ENCODE assay signal across 13 cellular contexts in the genomic region with DNA sequence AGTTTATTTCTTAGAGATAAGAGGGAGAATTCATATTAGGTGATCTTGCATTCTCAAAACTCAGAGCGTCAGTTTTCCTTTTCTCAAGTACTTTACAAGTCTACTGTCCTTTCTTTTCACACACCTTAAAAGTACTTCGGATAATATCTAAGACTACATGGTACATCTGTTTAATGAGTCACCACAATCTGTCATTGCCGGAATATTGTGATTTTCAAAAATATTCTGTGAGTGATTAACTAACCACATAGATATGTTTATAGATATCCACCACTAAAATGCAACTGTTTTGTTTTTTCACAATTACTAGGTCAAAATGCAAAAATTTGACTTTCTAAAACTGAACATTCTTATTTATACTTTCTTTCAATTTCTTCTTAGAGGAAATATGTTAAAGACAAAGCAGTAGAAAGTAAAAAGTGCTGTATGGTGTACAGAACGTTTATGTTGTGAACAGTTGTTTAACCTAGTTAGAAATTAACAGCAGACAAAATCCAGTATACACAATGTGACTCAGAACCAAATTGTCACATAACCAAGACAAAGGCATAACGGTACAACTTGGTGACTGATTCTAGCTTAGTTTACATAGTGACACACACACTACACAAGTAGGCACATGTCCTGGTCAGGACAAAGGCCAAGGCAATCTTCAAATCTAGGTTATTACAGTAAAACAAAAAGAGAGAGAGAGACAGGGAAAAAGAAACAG.
DNase-seq lines count a peak whose midpoint lies in the region; ATAC-seq and TF ChIP-seq lines count a peak whose summit lies in the region.
"Had no signal": no experiment of that assay in that cellular context is flagged by ENCODE, and none has a peak within 500 bp of the region (broad histone marks: within the 10 kb centered on the region; RNA-seq: fewer than 3 reads in every experiment).

No MANE protein-coding gene starts in this region.

- H2BK5ac ChIP-seq in mesendoderm (ENCODE audit: low read length): no peak overlapping the region

- H3K18ac ChIP-seq in mesendoderm (ENCODE audit: low read length): no peak overlapping the region

- H3K4ac ChIP-seq in mesendoderm (ENCODE audit: low read depth, low read length): no peak overlapping the region

- H4K8ac ChIP-seq in mesendoderm (ENCODE audit: low read depth, low read length): no peak overlapping the region

- TF ChIP-seq EP300 in upper lobe of left lung (IDR thresholded peaks at IDR 0.05): no peak

- H3K4me3 ChIP-seq in hepatocyte: no peak overlapping the region
- H3K4me3 ChIP-seq in mesendoderm (ENCODE audit: low read length): no peak overlapping the region
- no peak overlapping the region for H3K4me3 ChIP-seq in upper lobe of left lung
- H3K4me3 ChIP-seq: esophagus muscularis mucosa had no signal

- no peaks in the 10 kb centered on the region for H3K79me1 ChIP-seq in mesendoderm (ENCODE audit: low read length)

- no peak overlapping the region for H2AFZ ChIP-seq in hepatocyte

- H2BK120ac ChIP-seq in mesendoderm (ENCODE audit: low read depth, low read length): no peak overlapping the region

- H3K56ac ChIP-seq in mesendoderm (ENCODE audit: low read length): no peak overlapping the region

- 53% methylated on average over 5 of the region's 5 CpGs for whole genome bisulfite sequencing in hepatocyte (ENCODE audit: low lambda C conversion rate, missing lambda C conversion rate)
- whole genome bisulfite sequencing in mesendoderm (ENCODE audit: extremely low coverage, insufficient coverage, low lambda C conversion rate): no CpG with 5 or more reads among the region's 5 CpGs
- WGBS in upper lobe of left lung, 2 donors: 56 to 66% methylated on average over 5 of the region's 5 CpGs

- H3K4me2 ChIP-seq in hepatocyte (peak overlapping the region; percentile 55), mesendoderm (ENCODE audit: low read length) (no peak overlapping the region)

- peak overlapping the region; percentile 84 for H3K27ac ChIP-seq in hepatocyte
- H3K27ac ChIP-seq in mesendoderm (ENCODE audit: low read depth, low read length): no peak overlapping the region
- no peak overlapping the region for H3K27ac ChIP-seq in upper lobe of left lung
- H3K27ac ChIP-seq: esophagus muscularis mucosa had no signal

- H3K27me3 ChIP-seq in hepatocyte (no peaks in the 10 kb centered on the region), mesendoderm (ENCODE audit: insufficient read depth, low read length, poor library complexity) (no peaks in the 10 kb centered on the region), upper lobe of left lung (no peaks in the 10 kb centered on the region)
- H3K27me3 ChIP-seq: esophagus muscularis mucosa had no signal

- DNase-seq in HS-5 (ENCODE audit: low read depth) (peak; percentile 53), hepatocyte (ENCODE audit: low spot score) (peak; percentile 55), NK-92 (lab: John Stamatoyannopoulos, UW; ENCODE audit: unreplicated experiment) (no peak), mesendoderm (no peak), upper lobe of left lung (no peak), COR-L47 (lab: John Stamatoyannopoulos, UW) (no peak)
- DNase-seq: activated gamma-delta T cell; CD4-positive, CD25-positive, alpha-beta regulatory T cell; NCI-H1436 treated with DMSO at 0.1 percent for 48 hours; stimulated activated CD4-positive, alpha-beta T cell treated with anti-CD3 and anti-CD28 coated beads, Interleukin-2, amount 100 ng/mL, for 24 hours had no signal

- TF ChIP-seq CTCF in hepatocyte (IDR thresholded peaks at IDR 0.05; ENCODE audit: poor library complexity) (no peak), upper lobe of left lung (IDR thresholded peaks at IDR 0.05) (no peak)

- no peak overlapping the region for H3K9ac ChIP-seq in mesendoderm (ENCODE audit: low read length)

- no peak overlapping the region for H4K5ac ChIP-seq in mesendoderm (ENCODE audit: low read length)

- H3K9me3 ChIP-seq in hepatocyte (ENCODE audit: low read depth): peaks cover 5% of the 10 kb centered on the region
- H3K9me3 ChIP-seq in upper lobe of left lung: no peaks in the 10 kb centered on the region

- no peaks in the 10 kb centered on the region for H3K79me2 ChIP-seq in hepatocyte
- H3K79me2 ChIP-seq in mesendoderm (ENCODE audit: control insufficient read depth, insufficient read depth, low read length): no peaks in the 10 kb centered on the region

- H2BK15ac ChIP-seq in mesendoderm (replicated peaks; ENCODE audit: low read depth): no peak overlapping the region

- H3K36me3 ChIP-seq in hepatocyte (replicated peaks; ENCODE audit: insufficient read depth, low read depth) (no peaks in the 10 kb centered on the region), mesendoderm (ENCODE audit: control insufficient read depth, insufficient read depth, low read length) (no peaks in the 10 kb centered on the region), upper lobe of left lung (no peaks in the 10 kb centered on the region)
- H3K36me3 ChIP-seq: esophagus muscularis mucosa had no signal

- H2AK5ac ChIP-seq in mesendoderm (ENCODE audit: low read length): no peak overlapping the region

- H3K4me1 ChIP-seq in hepatocyte (ENCODE audit: insufficient read depth) (peaks cover 3% of the 10 kb centered on the region), mesendoderm (ENCODE audit: control insufficient read depth, low read depth, low read length) (no peaks in the 10 kb centered on the region), upper lobe of left lung (no peaks in the 10 kb centered on the region)
- H3K4me1 ChIP-seq: esophagus muscularis mucosa had no signal

- ATAC-seq in GM18511 (IDR thresholded peaks at IDR 0.05; ENCODE audit: unreplicated experiment) (peak; percentile 92), HG02623 (IDR thresholded peaks at IDR 0.05; ENCODE audit: unreplicated experiment) (peak; percentile 71), upper lobe of left lung (ENCODE audit: low FRiP score in 2 of 2) (no peak)

- no peaks in the 10 kb centered on the region for H3K9me2 ChIP-seq in hepatocyte (replicated peaks; ENCODE audit: insufficient read depth)

- H3K23ac ChIP-seq in mesendoderm (ENCODE audit: low read length): no peak overlapping the region

- TF ChIP-seq POLR2A in upper lobe of left lung (IDR thresholded peaks at IDR 0.05): no peak

- H4K20me1 ChIP-seq in hepatocyte (ENCODE audit: insufficient read depth, poor library complexity, severe bottlenecking): no peaks in the 10 kb centered on the region

Comparison
In these comparisons a context has a peak if more than half of its experiments do, and no peak if none do; other contexts are left out.
1. ATAC-seq: peak in GM18511 (single experiment) and HG02623 (single experiment); none in upper lobe of left lung (0 of 2).
2. DNase-seq: peak in HS-5 (single experiment) and hepatocyte (single experiment); none in NK-92 (single experiment), mesendoderm (single experiment), upper lobe of left lung (0 of 2) and COR-L47 (single experiment).